14 cellular contexts compared by ENCODE assay signal in genomic region chr11:38547464-38547863, GRCh38.
"Had no signal": no experiment of that assay in that cellular context is flagged by ENCODE, and none has a peak within 500 bp of the region (broad histone marks: within the 10 kb centered on the region; RNA-seq: fewer than 3 reads in every experiment).

No MANE protein-coding gene starts in this region.

- ATAC-seq: activated T-cell treated with anti-CD3 and anti-CD28 coated beads, Interleukin-2, amount 50 U/mL, for 4 hours; gastroesophageal sphincter; stimulated activated naive CD8-positive, alpha-beta T cell treated with anti-CD3 and anti-CD28 coated beads, Interleukin-15, amount 100 ng/mL, for 72 hours had no signal

- H3K4me1 ChIP-seq: gastroesophageal sphincter, pancreas, testis had no signal

- DNase-seq: activated CD4-positive, alpha-beta T cell treated with anti-CD3 and anti-CD28 coated beads, Interleukin-2, amount 50 U/mL, for 48 hours; activated CD4-positive, CD25-positive, alpha-beta regulatory T cell treated with anti-CD3 and anti-CD28 coated beads, Interleukin-2, amount 50 U/mL, for 72 hours; activated effector memory CD4-positive, alpha-beta T cell treated with anti-CD3 and anti-CD28 coated beads, Interleukin-2, amount 50 U/mL, for 16 hours; activated T-cell treated with anti-CD3 and anti-CD28 coated beads, Interleukin-2, amount 50 U/mL, for 4 hours; anterior cingulate cortex; stimulated activated CD4-positive, alpha-beta T cell treated with anti-CD3 and anti-CD28 coated beads, Interleukin-4, amount 100 ng/mL, for 4 hours; stimulated activated naive CD8-positive, alpha-beta T cell treated with anti-CD3 and anti-CD28 coated beads, Interleukin-15, amount 100 ng/mL, for 72 hours; testis had no signal

- H3K36me3 Mint-ChIP-seq: activated naive CD8-positive, alpha-beta T cell; mesothelial cell of epicardium had no signal

- H3K27me3 Mint-ChIP-seq: activated naive CD8-positive, alpha-beta T cell; stimulated activated naive CD8-positive, alpha-beta T cell treated with anti-CD3 and anti-CD28 coated beads, Interleukin-15, amount 100 ng/mL, for 72 hours had no signal

- H3K4me3 ChIP-seq: cardiac muscle cell, gastroesophageal sphincter, pancreas, testis had no signal

- H3K27ac ChIP-seq: cardiac muscle cell, gastroesophageal sphincter, pancreas, testis had no signal

- H3K9me3 Mint-ChIP-seq: mesothelial cell of epicardium, neural crest cell had no signal

- H3K27ac Mint-ChIP-seq: activated naive CD8-positive, alpha-beta T cell; mesothelial cell of epicardium; stimulated activated naive CD8-positive, alpha-beta T cell treated with anti-CD3 and anti-CD28 coated beads, Interleukin-15, amount 100 ng/mL, for 72 hours had no signal

- H3K36me3 ChIP-seq: cardiac muscle cell, gastroesophageal sphincter, pancreas had no signal

- H3K4me3 Mint-ChIP-seq: activated naive CD8-positive, alpha-beta T cell; activated T-cell treated with anti-CD3 and anti-CD28 coated beads, Interleukin-2, amount 50 U/mL, for 4 hours; mesothelial cell of epicardium; neural crest cell; stimulated activated naive CD8-positive, alpha-beta T cell treated with anti-CD3 and anti-CD28 coated beads, Interleukin-15, amount 100 ng/mL, for 72 hours had no signal

- H3K4me1 Mint-ChIP-seq: neural crest cell; stimulated activated naive CD8-positive, alpha-beta T cell treated with anti-CD3 and anti-CD28 coated beads, Interleukin-15, amount 100 ng/mL, for 72 hours had no signal

- H3K27me3 ChIP-seq: cardiac muscle cell, gastroesophageal sphincter, pancreas, testis had no signal

- H3K9me3 ChIP-seq: gastroesophageal sphincter, pancreas, testis had no signal
